18 cellular contexts compared by ENCODE assay signal in genomic region chr12:109828754-109829511, GRCh38. TPM values are rescaled to one million over a fixed set of nuclear protein-coding genes. Genes with fewer than 3 reads are reported as not detected.
"Had no signal": no experiment of that assay in that cellular context is flagged by ENCODE, and none has a peak within 500 bp of the region (broad histone marks: within the 10 kb centered on the region; RNA-seq: fewer than 3 reads in every experiment).

No MANE protein-coding gene starts in this region.

- ATAC-seq: SK-N-SH treated with all-trans-retinoic acid at 6 μM for 48 hours; stimulated activated memory B cell treated with anti-CD40 and anti-IgM and Interleukin-4, amounts not matched to agents 10 μg/mL and 1 μg/mL and 100 μg/mL, for 72 hours had no signal

- H3K4me1 ChIP-seq: colonic mucosa had no signal

- H3K27ac Mint-ChIP-seq: naive thymus-derived CD4-positive, alpha-beta T cell; stimulated activated memory B cell treated with anti-CD40 and anti-IgM and Interleukin-4, amounts not matched to agents 10 μg/mL and 1 μg/mL and 100 μg/mL, for 72 hours had no signal

- H3K36me3 ChIP-seq: colonic mucosa, prostate gland, tibial artery had no signal

- DNase-seq: activated CD4-positive, alpha-beta T cell treated with anti-CD3 and anti-CD28 coated beads, Interleukin-2, amount 50 U/mL, for 48 hours; activated CD4-positive, CD25-positive, alpha-beta regulatory T cell treated with anti-CD3 and anti-CD28 coated beads, Interleukin-2, amount 50 U/mL, for 72 hours; activated naive CD4-positive, alpha-beta T cell treated with anti-CD3 and anti-CD28 coated beads, Interleukin-2, amount 50 U/mL, for 16 hours; central memory CD4-positive, alpha-beta T cell; effector CD4-positive, alpha-beta T cell; foreskin fibroblast; glutamatergic neuron; kidney glomerular epithelial cell; naive thymus-derived CD4-positive, alpha-beta T cell; stimulated activated CD4-positive, alpha-beta T cell treated with anti-CD3 and anti-CD28 coated beads, Interleukin-12 subunit alpha, Interleukin-12 subunit beta, amount 100 ng/mL, for 4 hours; T-helper 1 cell; T1000 had no signal

- H3K9me3 ChIP-seq: colonic mucosa, mucosa of descending colon, prostate gland, tibial artery had no signal

- H3K27ac ChIP-seq: colonic mucosa, prostate gland, tibial artery had no signal

- H3K4me3 ChIP-seq: colonic mucosa, mucosa of descending colon, prostate gland, tibial artery had no signal

- H3K36me3 Mint-ChIP-seq: stimulated activated memory B cell treated with anti-CD40 and anti-IgM and Interleukin-4, amounts not matched to agents 10 μg/mL and 1 μg/mL and 100 μg/mL, for 72 hours had no signal

- H3K4me3 Mint-ChIP-seq: naive thymus-derived CD4-positive, alpha-beta T cell; stimulated activated memory B cell treated with anti-CD40 and anti-IgM and Interleukin-4, amounts not matched to agents 10 μg/mL and 1 μg/mL and 100 μg/mL, for 72 hours had no signal

- H3K9me3 Mint-ChIP-seq: naive thymus-derived CD4-positive, alpha-beta T cell; stimulated activated memory B cell treated with anti-CD40 and anti-IgM and Interleukin-4, amounts not matched to agents 10 μg/mL and 1 μg/mL and 100 μg/mL, for 72 hours had no signal

RNA-seq across cellular contexts. Expression of gene TRPV4, which starts 4.3 kb away (rescaled TPM):
- polyA plus RNA-seq: naive thymus-derived CD4-positive, alpha-beta T cell had no signal
